In genomic region chr1:205592443-205593003, GRCh38 we compare ENCODE assay signal across 1 cellular context.
A peak's percentile ranks its signal among the peaks of the same experiment; 100 is the strongest.
TF ChIP-seq lines count a peak whose summit lies in the region.

No MANE protein-coding gene starts in this region.

TF ChIP-seq in K562, 482 proteins besides CTCF, POLR2A, EP300 and RAD21 (continued from another document):
- TF ChIP-seq TEAD4 (IDR thresholded peaks at IDR 0.05; ENCODE audit: low read length) (no peak), TEAD4 (CRISPR knock-in tag; IDR thresholded peaks at IDR 0.05; ENCODE audit: borderline replicate concordance) (0 out of 2 replicates have a peak, but pooled peaks have one; percentile 38)
